Comparison of ENCODE assay signal across 1 cellular context in the genomic region with DNA sequence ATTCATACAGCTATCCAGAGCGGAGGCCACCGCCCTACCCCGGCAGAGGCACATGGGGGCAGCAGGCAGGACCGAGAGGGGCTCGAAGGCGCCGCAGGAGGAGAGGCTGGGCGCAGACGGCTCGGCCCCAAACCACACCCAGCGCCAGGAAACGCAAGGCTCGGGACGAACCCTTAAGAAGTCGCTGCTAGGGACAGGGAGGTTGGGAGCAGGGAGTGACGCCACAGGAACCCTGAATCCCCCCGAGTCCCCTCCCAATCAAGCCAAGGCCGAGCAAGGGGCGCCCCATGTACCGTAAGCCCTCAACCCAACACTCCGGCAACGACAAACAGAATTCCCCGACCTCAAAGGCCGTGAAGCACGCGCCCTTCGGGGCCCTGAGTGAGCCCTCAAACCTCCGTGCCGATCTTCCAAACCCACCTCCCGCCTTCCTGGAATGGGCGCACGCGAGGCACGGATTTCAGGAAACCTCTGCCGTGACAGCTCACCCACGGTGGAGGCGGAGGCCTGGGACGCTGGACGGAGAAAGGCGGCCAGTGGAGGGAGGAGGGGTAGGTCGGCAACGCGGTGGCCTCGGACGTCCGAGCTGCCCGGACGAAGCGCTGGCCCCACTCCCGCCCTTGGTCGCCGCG.
TF ChIP-seq lines count a peak whose summit lies in the region.

No MANE protein-coding gene starts in this region.

TF ChIP-seq in K562, 482 proteins besides CTCF, POLR2A, EP300 and RAD21 (continued from another document and continues in another):
- TF ChIP-seq, protein P1, sequence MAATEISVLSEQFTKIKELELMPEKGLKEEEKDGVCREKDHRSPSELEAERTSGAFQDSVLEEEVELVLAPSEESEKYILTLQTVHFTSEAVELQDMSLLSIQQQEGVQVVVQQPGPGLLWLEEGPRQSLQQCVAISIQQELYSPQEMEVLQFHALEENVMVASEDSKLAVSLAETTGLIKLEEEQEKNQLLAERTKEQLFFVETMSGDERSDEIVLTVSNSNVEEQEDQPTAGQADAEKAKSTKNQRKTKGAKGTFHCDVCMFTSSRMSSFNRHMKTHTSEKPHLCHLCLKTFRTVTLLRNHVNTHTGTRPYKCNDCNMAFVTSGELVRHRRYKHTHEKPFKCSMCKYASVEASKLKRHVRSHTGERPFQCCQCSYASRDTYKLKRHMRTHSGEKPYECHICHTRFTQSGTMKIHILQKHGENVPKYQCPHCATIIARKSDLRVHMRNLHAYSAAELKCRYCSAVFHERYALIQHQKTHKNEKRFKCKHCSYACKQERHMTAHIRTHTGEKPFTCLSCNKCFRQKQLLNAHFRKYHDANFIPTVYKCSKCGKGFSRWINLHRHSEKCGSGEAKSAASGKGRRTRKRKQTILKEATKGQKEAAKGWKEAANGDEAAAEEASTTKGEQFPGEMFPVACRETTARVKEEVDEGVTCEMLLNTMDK (IDR thresholded peaks at IDR 0.05; ENCODE audit: borderline replicate concordance, insufficient read depth, low read depth, low read length, poor library complexity, severe bottlenecking): peak; percentile 7
- TF ChIP-seq ATF7 (IDR thresholded peaks at IDR 0.05) (no peak), FOSL1 (tag; conservative IDR thresholded peaks at IDR 0.05) (no peak), NCOA6 (IDR thresholded peaks at IDR 0.05) (peak; percentile 81), RFX1 (IDR thresholded peaks at IDR 0.05) (no peak), RBM14 (IDR thresholded peaks at IDR 0.05; ENCODE audit: borderline replicate concordance, insufficient read depth, low read depth, low read length) (no peak), ZNF696 (CRISPR knock-in tag; conservative IDR thresholded peaks at IDR 0.05) (no peak), ETV1 (tag; conservative IDR thresholded peaks at IDR 0.05; ENCODE audit: low read depth) (no peak), HMGN3 (IDR thresholded peaks at IDR 0.05; ENCODE audit: borderline replicate concordance, extremely low read depth, insufficient read length, low read depth, low read length) (no peak), NFATC3 (IDR thresholded peaks at IDR 0.05) (no peak), STAT5A (IDR thresholded peaks at IDR 0.05; ENCODE audit: borderline replicate concordance, low read length) (no peak), MIER1 (IDR thresholded peaks at IDR 0.05; ENCODE audit: low read depth) (no peak), HIVEP1 (CRISPR knock-in tag; IDR thresholded peaks at IDR 0.05) (no peak), ZNF586 (CRISPR knock-in tag; conservative IDR thresholded peaks at IDR 0.05) (no peak), MCM2 (IDR thresholded peaks at IDR 0.05; ENCODE audit: low read depth) (no peak), HNRNPLL (IDR thresholded peaks at IDR 0.05; ENCODE audit: low read depth, low read length, poor library complexity, severe bottlenecking) (no peak), TRIM28 (IDR thresholded peaks at IDR 0.05) (no peak), ZNF12 (CRISPR knock-in tag; IDR thresholded peaks at IDR 0.05) (no peak), SRSF3 (IDR thresholded peaks at IDR 0.05; ENCODE audit: insufficient read depth, low read length) (no peak), ZNF121 (CRISPR knock-in tag; conservative IDR thresholded peaks at IDR 0.05) (no peak), ZNF707 (CRISPR knock-in tag; conservative IDR thresholded peaks at IDR 0.05) (no peak), GATA2 (CRISPR knock-in tag; IDR thresholded peaks at IDR 0.05) (no peak), XRCC5 (IDR thresholded peaks at IDR 0.05; ENCODE audit: low read depth, low read length) (no peak), RUNX1 (IDR thresholded peaks at IDR 0.05; ENCODE audit: low read depth) (no peak), ZNF717 (CRISPR knock-in tag; IDR thresholded peaks at IDR 0.05) (no peak), ILF3 (IDR thresholded peaks at IDR 0.05; ENCODE audit: borderline replicate concordance) (no peak), PTRF (tag; IDR thresholded peaks at IDR 0.05) (no peak), MXI1 (IDR thresholded peaks at IDR 0.05; ENCODE audit: low read depth, low read length) (no peak), ZNF75A (CRISPR knock-in tag; IDR thresholded peaks at IDR 0.05) (no peak), CBX5 (IDR thresholded peaks at IDR 0.05; ENCODE audit: borderline replicate concordance, low read depth) (no peak), POLR2H (tag; IDR thresholded peaks at IDR 0.05; ENCODE audit: low read depth) (no peak), PTTG1 (tag; IDR thresholded peaks at IDR 0.05; ENCODE audit: low read depth) (no peak), HEY1 (CRISPR knock-in tag; IDR thresholded peaks at IDR 0.05; ENCODE audit: borderline replicate concordance) (no peak), SAFB (IDR thresholded peaks at IDR 0.05; ENCODE audit: borderline replicate concordance, low read depth, low read length) (0 out of 2 replicates have a peak, but pooled peaks have one; percentile 13), MTA1 (IDR thresholded peaks at IDR 0.05; ENCODE audit: borderline replicate concordance) (no peak), KAT2B (IDR thresholded peaks at IDR 0.05; ENCODE audit: low read depth, low read length) (no peak), SIN3A (IDR thresholded peaks at IDR 0.05; ENCODE audit: borderline replicate concordance in 2 of 2, control insufficient read depth in 1 of 2, low read depth in 2 of 2, low read length in 2 of 2) (no peak), STAG1 (CRISPR knock-in tag; IDR thresholded peaks at IDR 0.05; ENCODE audit: borderline replicate concordance) (0 out of 2 replicates have a peak, but pooled peaks have one; percentile 43), MCM5 (IDR thresholded peaks at IDR 0.05; ENCODE audit: low read depth) (no peak)
- TF ChIP-seq, protein P2, sequence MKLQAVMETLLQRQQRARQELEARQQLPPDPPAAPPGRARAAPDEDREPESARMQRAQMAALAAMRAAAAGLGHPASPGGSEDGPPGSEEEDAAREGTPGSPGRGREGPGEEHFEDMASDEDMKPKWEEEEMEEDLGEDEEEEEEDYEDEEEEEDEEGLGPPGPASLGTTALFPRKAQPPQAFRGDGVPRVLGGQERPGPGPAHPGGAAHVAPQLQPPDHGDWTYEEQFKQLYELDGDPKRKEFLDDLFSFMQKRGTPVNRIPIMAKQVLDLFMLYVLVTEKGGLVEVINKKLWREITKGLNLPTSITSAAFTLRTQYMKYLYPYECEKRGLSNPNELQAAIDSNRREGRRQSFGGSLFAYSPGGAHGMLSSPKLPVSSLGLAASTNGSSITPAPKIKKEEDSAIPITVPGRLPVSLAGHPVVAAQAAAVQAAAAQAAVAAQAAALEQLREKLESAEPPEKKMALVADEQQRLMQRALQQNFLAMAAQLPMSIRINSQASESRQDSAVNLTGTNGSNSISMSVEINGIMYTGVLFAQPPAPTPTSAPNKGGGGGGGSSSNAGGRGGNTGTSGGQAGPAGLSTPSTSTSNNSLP (IDR thresholded peaks at IDR 0.05; ENCODE audit: borderline replicate concordance, low read depth, low read length): no peak
- TF ChIP-seq, protein P3, sequence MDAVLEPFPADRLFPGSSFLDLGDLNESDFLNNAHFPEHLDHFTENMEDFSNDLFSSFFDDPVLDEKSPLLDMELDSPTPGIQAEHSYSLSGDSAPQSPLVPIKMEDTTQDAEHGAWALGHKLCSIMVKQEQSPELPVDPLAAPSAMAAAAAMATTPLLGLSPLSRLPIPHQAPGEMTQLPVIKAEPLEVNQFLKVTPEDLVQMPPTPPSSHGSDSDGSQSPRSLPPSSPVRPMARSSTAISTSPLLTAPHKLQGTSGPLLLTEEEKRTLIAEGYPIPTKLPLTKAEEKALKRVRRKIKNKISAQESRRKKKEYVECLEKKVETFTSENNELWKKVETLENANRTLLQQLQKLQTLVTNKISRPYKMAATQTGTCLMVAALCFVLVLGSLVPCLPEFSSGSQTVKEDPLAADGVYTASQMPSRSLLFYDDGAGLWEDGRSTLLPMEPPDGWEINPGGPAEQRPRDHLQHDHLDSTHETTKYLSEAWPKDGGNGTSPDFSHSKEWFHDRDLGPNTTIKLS (IDR thresholded peaks at IDR 0.05; ENCODE audit: borderline replicate concordance, low read depth): no peak
- TF ChIP-seq, protein P4, sequence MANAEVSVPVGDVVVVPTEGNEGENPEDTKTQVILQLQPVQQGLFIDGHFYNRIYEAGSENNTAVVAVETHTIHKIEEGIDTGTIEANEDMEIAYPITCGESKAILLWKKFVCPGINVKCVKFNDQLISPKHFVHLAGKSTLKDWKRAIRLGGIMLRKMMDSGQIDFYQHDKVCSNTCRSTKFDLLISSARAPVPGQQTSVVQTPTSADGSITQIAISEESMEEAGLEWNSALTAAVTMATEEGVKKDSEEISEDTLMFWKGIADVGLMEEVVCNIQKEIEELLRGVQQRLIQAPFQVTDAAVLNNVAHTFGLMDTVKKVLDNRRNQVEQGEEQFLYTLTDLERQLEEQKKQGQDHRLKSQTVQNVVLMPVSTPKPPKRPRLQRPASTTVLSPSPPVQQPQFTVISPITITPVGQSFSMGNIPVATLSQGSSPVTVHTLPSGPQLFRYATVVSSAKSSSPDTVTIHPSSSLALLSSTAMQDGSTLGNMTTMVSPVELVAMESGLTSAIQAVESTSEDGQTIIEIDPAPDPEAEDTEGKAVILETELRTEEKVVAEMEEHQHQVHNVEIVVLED (CRISPR knock-in tag; IDR thresholded peaks at IDR 0.05): no peak
- TF ChIP-seq, protein P5, sequence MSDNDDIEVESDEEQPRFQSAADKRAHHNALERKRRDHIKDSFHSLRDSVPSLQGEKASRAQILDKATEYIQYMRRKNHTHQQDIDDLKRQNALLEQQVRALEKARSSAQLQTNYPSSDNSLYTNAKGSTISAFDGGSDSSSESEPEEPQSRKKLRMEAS (CRISPR knock-in tag; IDR thresholded peaks at IDR 0.05): peak; percentile 88
- TF ChIP-seq, protein P6, sequence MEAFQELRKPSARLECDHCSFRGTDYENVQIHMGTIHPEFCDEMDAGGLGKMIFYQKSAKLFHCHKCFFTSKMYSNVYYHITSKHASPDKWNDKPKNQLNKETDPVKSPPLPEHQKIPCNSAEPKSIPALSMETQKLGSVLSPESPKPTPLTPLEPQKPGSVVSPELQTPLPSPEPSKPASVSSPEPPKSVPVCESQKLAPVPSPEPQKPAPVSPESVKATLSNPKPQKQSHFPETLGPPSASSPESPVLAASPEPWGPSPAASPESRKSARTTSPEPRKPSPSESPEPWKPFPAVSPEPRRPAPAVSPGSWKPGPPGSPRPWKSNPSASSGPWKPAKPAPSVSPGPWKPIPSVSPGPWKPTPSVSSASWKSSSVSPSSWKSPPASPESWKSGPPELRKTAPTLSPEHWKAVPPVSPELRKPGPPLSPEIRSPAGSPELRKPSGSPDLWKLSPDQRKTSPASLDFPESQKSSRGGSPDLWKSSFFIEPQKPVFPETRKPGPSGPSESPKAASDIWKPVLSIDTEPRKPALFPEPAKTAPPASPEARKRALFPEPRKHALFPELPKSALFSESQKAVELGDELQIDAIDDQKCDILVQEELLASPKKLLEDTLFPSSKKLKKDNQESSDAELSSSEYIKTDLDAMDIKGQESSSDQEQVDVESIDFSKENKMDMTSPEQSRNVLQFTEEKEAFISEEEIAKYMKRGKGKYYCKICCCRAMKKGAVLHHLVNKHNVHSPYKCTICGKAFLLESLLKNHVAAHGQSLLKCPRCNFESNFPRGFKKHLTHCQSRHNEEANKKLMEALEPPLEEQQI (IDR thresholded peaks at IDR 0.05): no peak
- TF ChIP-seq, protein P7, sequence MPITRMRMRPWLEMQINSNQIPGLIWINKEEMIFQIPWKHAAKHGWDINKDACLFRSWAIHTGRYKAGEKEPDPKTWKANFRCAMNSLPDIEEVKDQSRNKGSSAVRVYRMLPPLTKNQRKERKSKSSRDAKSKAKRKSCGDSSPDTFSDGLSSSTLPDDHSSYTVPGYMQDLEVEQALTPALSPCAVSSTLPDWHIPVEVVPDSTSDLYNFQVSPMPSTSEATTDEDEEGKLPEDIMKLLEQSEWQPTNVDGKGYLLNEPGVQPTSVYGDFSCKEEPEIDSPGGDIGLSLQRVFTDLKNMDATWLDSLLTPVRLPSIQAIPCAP (CRISPR knock-in tag; IDR thresholded peaks at IDR 0.05; ENCODE audit: borderline replicate concordance): no peak
- TF ChIP-seq, protein P8, sequence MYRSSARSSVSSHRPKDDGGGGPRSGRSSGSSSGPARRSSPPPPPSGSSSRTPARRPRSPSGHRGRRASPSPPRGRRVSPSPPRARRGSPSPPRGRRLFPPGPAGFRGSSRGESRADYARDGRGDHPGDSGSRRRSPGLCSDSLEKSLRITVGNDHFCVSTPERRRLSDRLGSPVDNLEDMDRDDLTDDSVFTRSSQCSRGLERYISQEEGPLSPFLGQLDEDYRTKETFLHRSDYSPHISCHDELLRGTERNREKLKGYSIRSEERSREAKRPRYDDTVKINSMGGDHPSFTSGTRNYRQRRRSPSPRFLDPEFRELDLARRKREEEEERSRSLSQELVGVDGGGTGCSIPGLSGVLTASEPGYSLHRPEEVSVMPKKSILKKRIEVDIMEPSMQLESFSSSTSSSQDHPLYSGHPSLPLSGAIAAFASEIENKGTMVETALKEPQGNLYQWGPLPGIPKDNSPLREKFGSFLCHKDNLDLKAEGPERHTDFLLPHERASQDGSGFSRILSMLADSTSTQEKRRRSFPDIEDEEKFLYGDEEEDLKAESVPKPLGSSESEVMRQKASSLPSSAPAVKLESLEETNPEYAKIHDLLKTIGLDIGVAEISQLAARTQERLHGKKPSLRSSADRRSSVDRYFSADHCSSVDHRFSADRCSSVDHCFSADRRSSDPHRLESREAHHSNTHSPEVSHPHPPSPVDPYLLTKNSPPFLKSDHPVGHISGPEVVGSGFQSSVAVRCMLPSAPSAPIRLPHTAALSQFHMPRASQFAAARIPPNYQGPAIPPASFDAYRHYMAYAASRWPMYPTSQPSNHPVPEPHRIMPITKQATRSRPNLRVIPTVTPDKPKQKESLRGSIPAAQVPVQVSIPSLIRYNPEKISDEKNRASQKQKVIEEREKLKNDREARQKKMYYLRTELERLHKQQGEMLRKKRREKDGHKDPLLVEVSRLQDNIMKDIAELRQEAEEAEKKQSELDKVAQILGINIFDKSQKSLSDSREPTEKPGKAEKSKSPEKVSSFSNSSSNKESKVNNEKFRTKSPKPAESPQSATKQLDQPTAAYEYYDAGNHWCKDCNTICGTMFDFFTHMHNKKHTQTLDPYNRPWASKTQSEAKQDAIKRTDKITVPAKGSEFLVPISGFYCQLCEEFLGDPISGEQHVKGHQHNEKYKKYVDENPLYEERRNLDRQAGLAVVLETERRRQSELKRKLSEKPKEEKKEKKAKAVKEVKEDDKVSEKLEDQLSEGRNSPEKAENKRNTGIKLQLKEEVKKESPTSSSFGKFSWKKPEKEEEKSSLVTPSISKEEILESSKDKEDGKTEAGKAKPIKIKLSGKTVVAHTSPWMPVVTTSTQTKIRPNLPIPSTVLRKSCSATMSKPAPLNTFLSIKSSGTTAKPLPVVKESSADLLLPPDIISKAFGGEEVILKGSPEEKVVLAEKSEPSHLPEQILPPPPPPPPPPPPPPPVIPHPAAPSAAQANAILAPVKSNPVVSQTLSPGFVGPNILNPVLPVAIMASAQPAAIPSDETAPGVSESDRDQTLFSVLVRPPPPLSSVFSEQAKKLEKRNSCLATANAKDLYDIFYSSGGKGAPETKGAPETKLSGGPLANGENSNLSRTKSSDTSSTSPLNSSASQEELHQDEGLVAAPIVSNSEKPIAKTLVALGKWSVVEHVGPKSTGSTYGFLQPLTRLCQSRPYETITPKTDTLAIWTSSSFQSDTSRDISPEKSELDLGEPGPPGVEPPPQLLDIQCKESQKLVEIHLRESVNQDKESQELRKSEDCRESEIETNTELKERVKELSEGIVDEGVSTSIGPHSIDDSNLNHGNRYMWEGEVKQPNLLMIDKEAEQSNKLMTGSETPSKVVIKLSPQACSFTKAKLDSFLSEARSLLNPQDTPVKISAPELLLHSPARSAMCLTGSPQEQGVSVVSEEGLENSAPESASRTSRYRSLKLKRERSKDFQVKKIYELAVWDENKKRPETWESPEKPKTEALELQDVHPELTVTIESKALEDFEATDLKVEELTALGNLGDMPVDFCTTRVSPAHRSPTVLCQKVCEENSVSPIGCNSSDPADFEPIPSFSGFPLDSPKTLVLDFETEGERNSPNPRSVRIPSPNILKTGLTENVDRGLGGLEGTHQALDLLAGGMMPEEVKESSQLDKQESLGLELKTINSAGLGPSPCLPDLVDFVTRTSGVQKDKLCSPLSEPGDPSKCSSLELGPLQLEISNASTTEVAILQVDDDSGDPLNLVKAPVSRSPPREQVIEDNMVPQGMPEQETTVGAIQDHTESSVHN (IDR thresholded peaks at IDR 0.05; ENCODE audit: borderline replicate concordance in 1 of 2, low read depth in 1 of 2): no peak
